In the genomic region with DNA sequence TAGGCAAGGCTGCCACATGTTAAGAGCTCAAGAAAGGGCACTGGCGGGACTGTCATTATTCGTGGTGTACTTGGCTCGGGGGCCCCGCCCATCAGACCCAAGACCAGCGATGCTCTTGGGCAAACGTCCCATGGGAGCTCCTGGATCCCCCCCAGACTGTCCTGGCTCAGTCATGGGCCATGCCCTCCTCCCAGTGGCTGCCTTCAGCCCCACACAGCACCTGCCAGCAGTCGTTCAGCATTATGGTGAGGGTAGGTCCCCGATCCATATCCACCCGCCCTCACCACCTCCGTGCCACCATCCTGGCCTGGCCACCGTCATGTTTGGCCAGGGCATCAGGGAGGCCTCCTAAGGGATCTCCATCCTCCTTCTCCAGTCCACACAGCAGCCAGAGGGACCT, we compare ENCODE assay signal across 22 cellular contexts. TPM values are rescaled to one million over a fixed set of nuclear protein-coding genes. Genes with fewer than 3 reads are reported as not detected.
A peak's percentile ranks its signal among the peaks of the same experiment; 100 is the strongest.
DNase-seq lines count a peak whose midpoint lies in the region; ATAC-seq, FAIRE-seq and TF ChIP-seq lines count a peak whose summit lies in the region.
"Had no signal": no experiment of that assay in that cellular context is flagged by ENCODE, and none has a peak within 500 bp of the region (broad histone marks: within the 10 kb centered on the region; RNA-seq: fewer than 3 reads in every experiment).

No MANE protein-coding gene starts in this region.

- POLR2A ChIA-PET in HepG2 (lab: Yijun Ruan, JAX) = no interaction called here

- no peaks in the 10 kb centered on the region for H3K4me1 ChIP-seq in right lobe of liver
- no peaks in the 10 kb centered on the region for H3K4me1 ChIP-seq in HepG2 (ENCODE audit: insufficient read depth, low read length)
- peaks cover 9% of the 10 kb centered on the region for H3K4me1 ChIP-seq in parathyroid adenoma
- H3K4me1 ChIP-seq: SJCRH30 had no signal

- no peak for TF ChIP-seq RAD21 in HepG2 (CRISPR knock-in tag; IDR thresholded peaks at IDR 0.05)

- peak in 2 of 3 donors; percentile 7 to 32 for DNase-seq in right lobe of liver
- no peak for DNase-seq in HepG2 (ENCODE audit: low spot score)
- DNase-seq in islet precursor cell = peak; percentile 41
- DNase-seq in NOMO-1 treated with dmso at 0.1 percent for 144 hours (lab: John Stamatoyannopoulos, UW; ENCODE audit: unreplicated experiment) = no peak
- no peak for DNase-seq in NCI-H345 treated with DMSO at 0.1 percent for 48 hours (lab: John Stamatoyannopoulos, UW; ENCODE audit: unreplicated experiment)
- DNase-seq: DMS53, EL, GOT3, KBM-7, MV-4-11, NCI-H1417 treated with DMSO at 0.1 percent for 48 hours, NCI-H187 treated with DMSO at 0.1 percent for 48 hours, NCI-H2227 treated with DMSO at 0.1 percent for 48 hours, NCI-H524, PC-3, RPMI8226, SJCRH30 had no signal

- H2AFZ ChIP-seq in HepG2 (ENCODE audit: low read length) (no peak overlapping the region), parathyroid adenoma (no peak overlapping the region)

- H3K4me2 ChIP-seq in HepG2 (ENCODE audit: low read depth, low read length) (no peak overlapping the region), parathyroid adenoma (ENCODE audit: low read length) (no peak overlapping the region)
- H3K4me2 ChIP-seq: BLaER1 treated with 17β-estradiol and CSF1 and Interleukin-3, amounts not matched to agents 10 nM and 100 nM had no signal

- in situ Hi-C loops in HepG2 (cut with HindIII; ENCODE audit: extremely low pct_ligation_motif_present, low pct_unique_long_range_greater_than_20kb) = no loop called here

- intact Hi-C loops in right lobe of liver (cut with DNase I) = no loop called here
- intact Hi-C loops in HepG2 (cut with micrococcal nuclease; ENCODE audit: unreplicated experiment) = no loop called here

- TF ChIP-seq EP300 in HepG2 (IDR thresholded peaks at IDR 0.05; ENCODE audit: low read depth in 2 of 2, low read length in 2 of 2) (no peak), HepG2 (CRISPR knock-in tag; IDR thresholded peaks at IDR 0.05; ENCODE audit: borderline replicate concordance) (no peak)

- no TSS peak for BruUV-seq in HepG2 (replicated peaks; lab: Mats Ljungman, UMichigan)

- CTCF ChIA-PET in HepG2 (lab: Yijun Ruan, JAX; ENCODE audit: low intra/inter-chr PET ratio, low total read pairs) = no interaction called here

- no CpG with 5 or more reads among the region's 11 CpGs for WGBS in right lobe of liver (ENCODE audit: insufficient coverage, low coverage, low lambda C conversion rate, missing lambda C conversion rate)
- WGBS in HepG2 (ENCODE audit: low lambda C conversion rate) = 98% methylated on average over 5 of the region's 11 CpGs

- H3K27me3 ChIP-seq in right lobe of liver (no peaks in the 10 kb centered on the region), HepG2 (ENCODE audit: control insufficient read depth in 1 of 2, insufficient read depth in 2 of 2, low read length in 2 of 2) (no peaks in the 10 kb centered on the region), parathyroid adenoma (ENCODE audit: control insufficient read depth, insufficient read depth, low read length) (no peaks in the 10 kb centered on the region)
- H3K27me3 ChIP-seq: BLaER1 treated with 17β-estradiol and CSF1 and Interleukin-3, amounts not matched to agents 10 nM and 100 nM had no signal

- ATAC-seq in right lobe of liver = peak in 1 of 4 donors; percentile 23
- ATAC-seq in HepG2 = no peak
- ATAC-seq in GM18519 (IDR thresholded peaks at IDR 0.05; ENCODE audit: low FRiP score, unreplicated experiment) = no peak
- ATAC-seq in GM18861 (IDR thresholded peaks at IDR 0.05; ENCODE audit: unreplicated experiment) = no peak
- ATAC-seq: GM12878, PC-3 had no signal

- no peaks in the 10 kb centered on the region for H3K36me3 ChIP-seq in right lobe of liver
- peaks cover 0 to 7% of the 10 kb centered on the region in 2 experiments; a peak in 3 of 5 replicates for H3K36me3 ChIP-seq in HepG2 (replicated peaks in 1 of 2; ENCODE audit: control insufficient read depth in 1 of 2, insufficient read depth in 2 of 2, low read length in 2 of 2)
- no peaks in the 10 kb centered on the region for H3K36me3 ChIP-seq in parathyroid adenoma (ENCODE audit: control insufficient read depth, insufficient read depth, low read length)
- H3K36me3 ChIP-seq: BLaER1 treated with 17β-estradiol and CSF1 and Interleukin-3, amounts not matched to agents 10 nM and 100 nM; SJCRH30 had no signal

- H3K4me3 ChIP-seq in right lobe of liver (no peak overlapping the region), HepG2 (replicated peaks in 1 of 3; ENCODE audit: insufficient read depth in 1 of 3, low read depth in 2 of 3, low read length in 3 of 3) (no peak overlapping the region), parathyroid adenoma (ENCODE audit: low read depth, low read length) (no peak overlapping the region)
- H3K4me3 ChIP-seq: BLaER1 treated with 17β-estradiol and CSF1 and Interleukin-3, amounts not matched to agents 10 nM and 100 nM; GM12878; SJCRH30 had no signal

- H3K9me3 ChIP-seq in right lobe of liver (no peaks in the 10 kb centered on the region), HepG2 (ENCODE audit: low read length) (no peaks in the 10 kb centered on the region), parathyroid adenoma (ENCODE audit: control insufficient read depth, low read length) (no peaks in the 10 kb centered on the region)
- H3K9me3 ChIP-seq: BLaER1 treated with 17β-estradiol and CSF1 and Interleukin-3, amounts not matched to agents 10 nM and 100 nM; SJCRH30 had no signal

- FAIRE-seq in HepG2 (lab: Jason Lieb, UNC) = no peak
- FAIRE-seq: GM12878 had no signal

- H3K27ac ChIP-seq in right lobe of liver = no peak overlapping the region
- no peak overlapping the region for H3K27ac ChIP-seq in HepG2 (ENCODE audit: extremely low read length, insufficient read depth, low read length)
- peak overlapping the region; percentile 29 for H3K27ac ChIP-seq in parathyroid adenoma
- H3K27ac ChIP-seq: BLaER1 treated with 17β-estradiol and CSF1 and Interleukin-3, amounts not matched to agents 10 nM and 100 nM; SJCRH30 had no signal

- H3K9ac ChIP-seq in HepG2 (ENCODE audit: insufficient read depth, low read depth, low read length) = no peak overlapping the region
- H3K9ac ChIP-seq in parathyroid adenoma = no peak overlapping the region
- H3K9ac ChIP-seq: BLaER1 treated with 17β-estradiol and CSF1 and Interleukin-3, amounts not matched to agents 10 nM and 100 nM had no signal

- H3K79me2 ChIP-seq in HepG2 (ENCODE audit: insufficient read depth, low read length) = no peaks in the 10 kb centered on the region
- H3K79me2 ChIP-seq in parathyroid adenoma = no peaks in the 10 kb centered on the region

- H4K20me1 ChIP-seq in HepG2 (ENCODE audit: insufficient read depth, low read length) = 0 out of 2 replicates have a peak, but pooled peaks cover 2% of the 10 kb centered on the region

- TF ChIP-seq POLR2A in right lobe of liver (IDR thresholded peaks at IDR 0.05) = no peak
- TF ChIP-seq POLR2A in HepG2 (IDR thresholded peaks at IDR 0.05; ENCODE audit: insufficient read depth in 1 of 2, low read depth in 2 of 2, low read length in 2 of 2) = no peak

- TF ChIP-seq CTCF in right lobe of liver (IDR thresholded peaks at IDR 0.05) (no peak), HepG2 (CRISPR knock-in tag; IDR thresholded peaks at IDR 0.05) (no peak), parathyroid adenoma (IDR thresholded peaks at IDR 0.05) (no peak)

TF ChIP-seq in HepG2, 621 proteins besides CTCF, POLR2A, EP300 and RAD21:
- TF ChIP-seq KDM5A (IDR thresholded peaks at IDR 0.05; ENCODE audit: borderline replicate concordance, low read length) (no peak), ZNF530 (CRISPR knock-in tag; IDR thresholded peaks at IDR 0.05; ENCODE audit: low read depth) (no peak), ATF7 (IDR thresholded peaks at IDR 0.05) (no peak), ATF7 (CRISPR knock-in tag; IDR thresholded peaks at IDR 0.05) (no peak), CEBPG (CRISPR knock-in tag; IDR thresholded peaks at IDR 0.05) (no peak), ZNF660 (CRISPR knock-in tag; IDR thresholded peaks at IDR 0.05; ENCODE audit: borderline replicate concordance, low read depth) (no peak), TP53 (CRISPR knock-in tag; conservative IDR thresholded peaks at IDR 0.05) (no peak), ZNF33A (CRISPR knock-in tag; IDR thresholded peaks at IDR 0.05; ENCODE audit: borderline replicate concordance) (no peak), ZNF343 (CRISPR knock-in tag; IDR thresholded peaks at IDR 0.05) (no peak)

RNA-seq across cellular contexts. Expression of a gene that starts 51.4 kb away (rescaled TPM):
- total RNA-seq in right lobe of liver (10 to 100 TPM; 32.1 to 61.3 (median 48.9) TPM), HepG2 (2016; rRNA removed; fragmentation: Illumina TruSeq; extraction: Trizol) (17.4 and 24.2 TPM in 2 replicates)
- 12.3 and 12.9 TPM in 2 replicates for total RNA-seq in HepG2 (2016; cell fraction: cytosol; rRNA removed; fragmentation: Illumina TruSeq; extraction: Trizol; ENCODE audit: low read depth)
- 17.6 and 20.3 TPM in 2 replicates for total RNA-seq in HepG2 (2016; cell fraction: insoluble cytoplasmic fraction; rRNA removed; fragmentation: Illumina TruSeq; extraction: Trizol)
- 25.6 and 28.9 TPM in 2 replicates for total RNA-seq in HepG2 (2016; cell fraction: membrane; rRNA removed; fragmentation: Illumina TruSeq; extraction: Trizol)
- 26.8 and 29.4 TPM in 2 replicates for total RNA-seq in HepG2 (2016; cell fraction: nucleus; rRNA removed; fragmentation: Illumina TruSeq; extraction: Trizol)
- 20.2 and 24.5 TPM in 2 replicates for polyA plus RNA-seq in HepG2 (2011; rRNA removed)
- 11.4 and 12.7 TPM in 2 replicates for polyA plus RNA-seq in HepG2 (2011; cell fraction: cytosol; rRNA removed)
- 77.1 and 100 TPM in 2 replicates for polyA plus RNA-seq in HepG2 (2011; cell fraction: nucleus; rRNA removed)
- 40.4 and 47.7 TPM in 2 replicates for polyA plus RNA-seq in HepG2 (2012)
- polyA plus RNA-seq in HepG2 (2016; cell fraction: cytosol; fragmentation: Illumina TruSeq; extraction: Trizol; ENCODE audit: low read depth) = 3.1 and 3.4 TPM in 2 replicates
- 23.2 and 33.8 TPM in 2 replicates for polyA plus RNA-seq in HepG2 (2016; cell fraction: insoluble cytoplasmic fraction; fragmentation: Illumina TruSeq; extraction: Trizol; ENCODE audit: low read depth)
- polyA plus RNA-seq in HepG2 (2016; cell fraction: membrane; fragmentation: Illumina TruSeq; extraction: Trizol; ENCODE audit: low read depth) = 13.5 and 17.5 TPM in 2 replicates
- polyA plus RNA-seq in HepG2 (2016; cell fraction: nucleus; fragmentation: Illumina TruSeq; extraction: Trizol; ENCODE audit: insufficient read depth, low read depth) = 57.5 and 60.4 TPM in 2 replicates
- 6.5 and 33.0 TPM in 2 replicates for polyA minus RNA-seq in HepG2 (2011; rRNA and poly(A)+ RNA removed; ENCODE audit: low replicate concordance)
- 25.6 and 30.7 TPM in 2 replicates for polyA minus RNA-seq in HepG2 (2011; cell fraction: cytosol; rRNA and poly(A)+ RNA removed)
- 49.3 and 52.3 TPM in 2 replicates for polyA minus RNA-seq in HepG2 (2011; cell fraction: nucleus; rRNA and poly(A)+ RNA removed)

Comparison
In these comparisons a context has a peak if more than half of its experiments do, and no peak if none do; other contexts are left out.
1. DNase-seq: peak in right lobe of liver (2 of 3) and islet precursor cell (single experiment); none in HepG2 (single experiment), NOMO-1 treated with dmso at 0.1 percent for 144 hours (single experiment) and NCI-H345 treated with DMSO at 0.1 percent for 48 hours (single experiment).